Comparison of ENCODE assay signal across 1 cellular context in genomic region chr4:140935259-140935658, GRCh38.
TF ChIP-seq lines count a peak whose summit lies in the region.

No MANE protein-coding gene starts in this region.

TF ChIP-seq in SK-N-SH, 30 proteins besides CTCF, POLR2A, EP300 and RAD21 (continued from another document):
- TF ChIP-seq PBX3 (IDR thresholded peaks at IDR 0.05) (peak; percentile 89), TEAD4 (IDR thresholded peaks at IDR 0.05; ENCODE audit: borderline replicate concordance, insufficient read depth) (peak; percentile 38; the same call in 1 of the 2 replicates), RCOR1 (IDR thresholded peaks at IDR 0.05; ENCODE audit: low read length) (peak; percentile 94), RXRA (IDR thresholded peaks at IDR 0.05; ENCODE audit: borderline replicate concordance, low read depth) (peak; percentile 32; the same call in 1 of the 2 replicates), SMC3 (IDR thresholded peaks at IDR 0.05; ENCODE audit: low read depth, low read length) (no peak), POLR2AphosphoS5 (IDR thresholded peaks at IDR 0.05; ENCODE audit: low read depth, low read length) (peak; percentile 63), MEF2A (IDR thresholded peaks at IDR 0.05; ENCODE audit: borderline replicate concordance, low read depth) (peak; percentile 77; the same call in 1 of the 2 replicates), JUND (IDR thresholded peaks at IDR 0.05) (peak; percentile 23; the same call in 1 of the 2 replicates), NFIC (IDR thresholded peaks at IDR 0.05; ENCODE audit: borderline replicate concordance) (peak; percentile 90), FOSL2 (IDR thresholded peaks at IDR 0.05; ENCODE audit: borderline replicate concordance, low read depth) (no peak), MXI1 (IDR thresholded peaks at IDR 0.05; ENCODE audit: low read depth, low read length) (peak; percentile 42; the same call in 1 of the 2 replicates), TCF12 (IDR thresholded peaks at IDR 0.05) (peak; percentile 74; the same call in 1 of the 2 replicates), IRF3 (IDR thresholded peaks at IDR 0.05; ENCODE audit: low read depth, low read length) (no peak), REST (IDR thresholded peaks at IDR 0.05; ENCODE audit: low read depth, low read length) (no peak)
- TF ChIP-seq, protein P1, sequence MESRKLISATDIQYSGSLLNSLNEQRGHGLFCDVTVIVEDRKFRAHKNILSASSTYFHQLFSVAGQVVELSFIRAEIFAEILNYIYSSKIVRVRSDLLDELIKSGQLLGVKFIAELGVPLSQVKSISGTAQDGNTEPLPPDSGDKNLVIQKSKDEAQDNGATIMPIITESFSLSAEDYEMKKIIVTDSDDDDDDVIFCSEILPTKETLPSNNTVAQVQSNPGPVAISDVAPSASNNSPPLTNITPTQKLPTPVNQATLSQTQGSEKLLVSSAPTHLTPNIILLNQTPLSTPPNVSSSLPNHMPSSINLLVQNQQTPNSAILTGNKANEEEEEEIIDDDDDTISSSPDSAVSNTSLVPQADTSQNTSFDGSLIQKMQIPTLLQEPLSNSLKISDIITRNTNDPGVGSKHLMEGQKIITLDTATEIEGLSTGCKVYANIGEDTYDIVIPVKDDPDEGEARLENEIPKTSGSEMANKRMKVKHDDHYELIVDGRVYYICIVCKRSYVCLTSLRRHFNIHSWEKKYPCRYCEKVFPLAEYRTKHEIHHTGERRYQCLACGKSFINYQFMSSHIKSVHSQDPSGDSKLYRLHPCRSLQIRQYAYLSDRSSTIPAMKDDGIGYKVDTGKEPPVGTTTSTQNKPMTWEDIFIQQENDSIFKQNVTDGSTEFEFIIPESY (IDR thresholded peaks at IDR 0.05; ENCODE audit: borderline replicate concordance, low read depth) = no peak
